In the genomic region with DNA sequence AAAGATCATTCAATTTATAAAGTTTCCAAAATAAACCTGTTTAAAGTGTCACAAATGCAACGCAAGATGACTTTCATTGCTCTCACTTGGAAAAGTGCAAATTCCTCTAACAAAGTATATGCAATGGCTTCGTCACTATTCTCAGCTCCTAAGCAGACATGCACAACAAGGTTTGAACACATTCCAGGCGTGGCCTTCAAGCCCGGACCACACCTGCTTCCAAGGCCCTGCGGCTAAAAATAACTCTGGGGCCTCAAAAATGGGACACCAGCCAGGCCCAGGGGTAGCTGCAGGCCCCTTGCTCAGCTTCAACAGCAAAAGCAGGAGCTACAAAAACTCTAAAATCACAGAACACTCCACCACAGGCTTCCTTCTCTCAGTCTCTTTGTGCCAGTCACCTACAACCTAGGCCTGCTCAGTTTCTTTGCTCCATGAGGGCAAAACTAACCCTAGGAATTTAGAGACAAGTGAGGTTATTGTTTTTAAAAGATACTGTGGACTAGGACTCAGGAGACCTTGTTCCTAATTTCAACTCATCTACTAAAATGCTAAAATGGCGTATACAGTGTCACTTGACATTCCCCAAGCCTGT, we compare ENCODE assay signal across 8 cellular contexts. TPM values are rescaled to one million over a fixed set of nuclear protein-coding genes. Genes with fewer than 3 reads are reported as not detected.
DNase-seq lines count a peak whose midpoint lies in the region; ATAC-seq and TF ChIP-seq lines count a peak whose summit lies in the region.

No MANE protein-coding gene starts in this region.

- H3K27ac ChIP-seq in foreskin keratinocyte = peak overlapping the region; percentile 27

- DNase-seq in HPDE6-E6E7 (ENCODE audit: extremely low spot score) (peak; percentile 32), SHP77 (lab: John Stamatoyannopoulos, UW) (peak; percentile 27 to 60), foreskin keratinocyte (peak; percentile 66 to 82), renal cortical epithelial cell (ENCODE audit: low read depth) (peak; percentile 84), NCI-H2107 treated with DMSO at 0.1 percent for 48 hours (lab: John Stamatoyannopoulos, UW; ENCODE audit: unreplicated experiment) (no peak)
- DNase-seq in stimulated activated CD4-positive, alpha-beta T cell treated with anti-CD3 and anti-CD28 coated beads, Interleukin-15, amount 100 ng/mL, for 24 hours = no peak

- TF ChIP-seq CTCF in foreskin keratinocyte (conservative IDR thresholded peaks at IDR 0.05) = no peak

- ATAC-seq in foreskin keratinocyte (peak; percentile 89), GM18511 (IDR thresholded peaks at IDR 0.05; ENCODE audit: unreplicated experiment) (no peak), HG02642 (IDR thresholded peaks at IDR 0.05; ENCODE audit: poor library complexity, unreplicated experiment) (no peak)

- peaks cover 17% of the 10 kb centered on the region for H3K4me1 ChIP-seq in foreskin keratinocyte

- H3K27me3 ChIP-seq in foreskin keratinocyte = no peaks in the 10 kb centered on the region

RNA-seq across cellular contexts. Expression of a gene that starts 29.3 kb away (rescaled TPM):
- 12.4 and 15.0 TPM in 2 replicates for total RNA-seq in foreskin keratinocyte
- polyA plus RNA-seq in foreskin keratinocyte = 3.9 and 4.0 TPM in 2 replicates
- total RNA-seq in renal cortical epithelial cell = 22.4 and 24.7 TPM in 2 replicates

Comparison
In these comparisons a context has a peak if more than half of its experiments do, and no peak if none do; other contexts are left out.
1. DNase-seq: peak in HPDE6-E6E7 (single experiment), SHP77 (2 of 2), foreskin keratinocyte (2 of 2) and renal cortical epithelial cell (single experiment); none in stimulated activated CD4-positive, alpha-beta T cell treated with anti-CD3 and anti-CD28 coated beads, Interleukin-15, amount 100 ng/mL, for 24 hours (single experiment) and NCI-H2107 treated with DMSO at 0.1 percent for 48 hours (single experiment).